16 cellular contexts compared by ENCODE assay signal in the genomic region with DNA sequence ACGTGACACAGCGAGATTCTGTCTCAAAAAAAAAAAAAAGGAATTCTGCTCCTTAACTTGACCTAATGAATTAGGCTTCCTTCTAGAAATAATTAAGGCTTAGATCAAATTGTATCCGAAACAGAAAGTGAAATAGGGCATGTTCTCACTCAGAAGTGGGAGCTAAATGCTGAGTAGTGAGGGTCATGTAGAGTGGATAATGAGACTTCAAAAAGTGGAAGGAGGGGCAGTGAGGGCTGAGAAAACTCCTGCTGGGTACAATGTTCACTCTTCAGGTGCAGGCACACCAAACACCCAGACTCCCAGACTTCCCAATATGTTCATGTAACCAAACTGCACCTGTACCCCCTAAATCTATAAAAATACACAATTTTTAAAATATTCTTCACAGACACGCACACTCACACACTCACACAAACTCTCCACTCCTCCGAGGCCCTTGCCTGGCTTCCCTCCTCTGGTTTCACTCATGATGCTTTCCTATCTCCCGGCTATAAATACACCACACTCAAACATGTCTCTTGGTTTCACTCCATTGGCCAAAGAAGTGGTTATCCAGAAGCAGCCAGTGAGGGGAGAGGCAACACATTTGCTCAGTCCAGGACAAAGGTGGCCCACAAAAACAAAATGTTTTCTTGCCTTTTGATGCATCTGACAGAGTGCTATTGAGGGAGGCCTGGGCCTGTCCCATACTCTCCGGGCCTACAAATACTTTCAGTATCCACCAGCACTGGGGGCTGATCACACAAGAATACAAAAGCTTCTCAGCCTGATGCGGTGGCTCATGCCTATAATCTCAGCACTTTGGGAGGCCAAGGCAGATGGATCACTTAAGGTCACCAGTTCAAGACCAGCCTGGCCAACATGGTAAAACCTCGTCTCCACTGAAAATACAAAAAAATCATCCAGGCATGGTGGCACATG.
DNase-seq lines count a peak whose midpoint lies in the region; ATAC-seq and TF ChIP-seq lines count a peak whose summit lies in the region.
"Had no signal": no experiment of that assay in that cellular context is flagged by ENCODE, and none has a peak within 500 bp of the region (broad histone marks: within the 10 kb centered on the region; RNA-seq: fewer than 3 reads in every experiment).

No MANE protein-coding gene starts in this region.

- H3K4me2 ChIP-seq in BLaER1 = peak overlapping the region; percentile 67

- H3K27ac ChIP-seq in BLaER1 (peak overlapping the region; percentile 71), HL-60 (replicated peaks) (0 out of 2 replicates have a peak overlapping the region, but pooled peaks have one; percentile 7)

- no peak for TF ChIP-seq CTCF in HL-60 (IDR thresholded peaks at IDR 0.05; ENCODE audit: insufficient read depth, low read length)

- no peaks in the 10 kb centered on the region for H3K27me3 ChIP-seq in BLaER1
- no peaks in the 10 kb centered on the region for H3K27me3 ChIP-seq in HL-60 (ENCODE audit: insufficient read depth, poor library complexity, severe bottlenecking)
- H3K27me3 ChIP-seq in HAP-1 (ENCODE audit: low read depth) = no peaks in the 10 kb centered on the region

- H3K4me3 ChIP-seq in BLaER1 (no peak overlapping the region), HL-60 (replicated peaks; ENCODE audit: insufficient read depth, low read length) (no peak overlapping the region), HAP-1 (no peak overlapping the region)

- DNase-seq in HL-60 (ENCODE audit: low read depth in 1 of 2, low spot score in 1 of 2) (no peak), T-helper 17 cell (no peak), left colon (no peak), left lobe of liver (ENCODE audit: low spot score) (no peak), HAP-1 (ENCODE audit: low spot score in 2 of 2) (no peak), NK-92 (lab: John Stamatoyannopoulos, UW; ENCODE audit: unreplicated experiment) (no peak)
- no peak for DNase-seq in stimulated activated naive CD4-positive, alpha-beta T cell treated with Interleukin-2 at 50 U/mL for 16 hours (lab: John Stamatoyannopoulos, UW)
- DNase-seq: activated CD4-positive, alpha-beta T cell treated with anti-CD3 and anti-CD28 coated beads, Interleukin-2, amount 50 U/mL, for 4 hours; activated naive CD8-positive, alpha-beta T cell treated with anti-CD3 and anti-CD28 coated beads, Interleukin-2, amount 10 ng/mL, durations not matched to agents 7 days and 5 days; C1 segment of cervical spinal cord; dermis blood vessel endothelial cell; foreskin fibroblast; islet precursor cell; NCI-H1105 treated with DMSO at 0.1 percent for 48 hours; stimulated activated CD8-positive, alpha-beta memory T cell treated with anti-CD3 and anti-CD28 coated beads, Interleukin-4, amount 100 ng/mL, for 48 hours had no signal

- no peak overlapping the region for H3K4me3 Mint-ChIP-seq in T-helper 17 cell

- H3K9me3 ChIP-seq in BLaER1 = no peaks in the 10 kb centered on the region
- no peaks in the 10 kb centered on the region for H3K9me3 ChIP-seq in T-helper 17 cell (ENCODE audit: control insufficient read depth, low read length, poor library complexity, severe bottlenecking)
- no peaks in the 10 kb centered on the region for H3K9me3 ChIP-seq in HAP-1

- intact Hi-C loops in left colon (cut with DNase I, micrococcal nuclease) = no loop called here

- H3K9ac ChIP-seq in BLaER1 = no peak overlapping the region

- H3K27me3 Mint-ChIP-seq in T-helper 17 cell = no peaks in the 10 kb centered on the region
- H3K27me3 Mint-ChIP-seq: activated naive CD8-positive, alpha-beta T cell treated with anti-CD3 and anti-CD28 coated beads, Interleukin-2, amount 10 ng/mL, durations not matched to agents 7 days and 5 days had no signal

- peaks cover 15% of the 10 kb centered on the region for H3K4me1 Mint-ChIP-seq in T-helper 17 cell

- H3K4me1 ChIP-seq in BLaER1 (peaks cover 76% of the 10 kb centered on the region), HAP-1 (no peaks in the 10 kb centered on the region)

- in situ Hi-C loops in HAP-1 (cut with MboI; ENCODE audit: low sequenced_read_pairs) = no loop called here

- H4K20me1 ChIP-seq in BLaER1 = no peaks in the 10 kb centered on the region

- peak overlapping the region; percentile 16 for H3K27ac Mint-ChIP-seq in T-helper 17 cell

- no peaks in the 10 kb centered on the region for H3K36me3 ChIP-seq in BLaER1
- H3K36me3 ChIP-seq in HAP-1 (replicated peaks) = no peaks in the 10 kb centered on the region

- H3K36me3 Mint-ChIP-seq in T-helper 17 cell (ENCODE audit: low read depth) = no peaks in the 10 kb centered on the region
- H3K36me3 Mint-ChIP-seq: activated naive CD8-positive, alpha-beta T cell treated with anti-CD3 and anti-CD28 coated beads, Interleukin-2, amount 10 ng/mL, durations not matched to agents 7 days and 5 days had no signal

- no peak for ATAC-seq in T-helper 17 cell
- ATAC-seq in left colon = peak; percentile 23
- no peak for ATAC-seq in left lobe of liver
